In genomic region chr2:135052042-135052876, GRCh38 we compare ENCODE assay signal across 8 cellular contexts. TPM values are rescaled to one million over a fixed set of nuclear protein-coding genes. Genes with fewer than 3 reads are reported as not detected.
DNase-seq lines count a peak whose midpoint lies in the region; ATAC-seq and TF ChIP-seq lines count a peak whose summit lies in the region.

Gene RAB3GAP1, plus strand, starts transcription at chr2:135052292. Its CDS starts 16 bp downstream, at chr2:135052308.

- peak; percentile 88 for ATAC-seq in stimulated activated naive CD8-positive, alpha-beta T cell treated with anti-CD3 and anti-CD28 coated beads, Interleukin-15, amount 100 ng/mL, for 72 hours

- no peak for TF ChIP-seq EP300 in neural cell (conservative IDR thresholded peaks at IDR 0.05; ENCODE audit: poor library complexity, severe bottlenecking)

- H3K9me3 ChIP-seq in neural cell (ENCODE audit: low read length): no peaks in the 10 kb centered on the region

- no peaks in the 10 kb centered on the region for H3K9me3 Mint-ChIP-seq in stimulated activated naive CD8-positive, alpha-beta T cell treated with anti-CD3 and anti-CD28 coated beads, Interleukin-15, amount 100 ng/mL, for 72 hours

- peak; percentile 29 for TF ChIP-seq RAD21 in neural cell (conservative IDR thresholded peaks at IDR 0.05)

- H3K27ac ChIP-seq in neural cell (ENCODE audit: low read length): peak within 1 kb of the TSS; percentile 87

- no peaks in the 10 kb centered on the region for H3K27me3 Mint-ChIP-seq in stimulated activated naive CD8-positive, alpha-beta T cell treated with anti-CD3 and anti-CD28 coated beads, Interleukin-15, amount 100 ng/mL, for 72 hours

- H3K4me1 Mint-ChIP-seq in stimulated activated naive CD8-positive, alpha-beta T cell treated with anti-CD3 and anti-CD28 coated beads, Interleukin-15, amount 100 ng/mL, for 72 hours: peaks cover 43% of the 10 kb centered on the region

- H3K4me3 ChIP-seq in LNCaP clone FGC (ENCODE audit: low read depth, low read length) (peak within 1 kb of the TSS; percentile 97), fibroblast of villous mesenchyme (ENCODE audit: low read depth, low read length) (peak within 1 kb of the TSS; percentile 99), neural cell (ENCODE audit: low read length) (peak within 1 kb of the TSS; percentile 99)

- no peaks in the 10 kb centered on the region for H3F3A ChIP-seq in neural cell (ENCODE audit: insufficient read depth, low read length, poor library complexity, severe bottlenecking)

- H3K4me3 Mint-ChIP-seq in stimulated activated naive CD8-positive, alpha-beta T cell treated with anti-CD3 and anti-CD28 coated beads, Interleukin-15, amount 100 ng/mL, for 72 hours: peak within 1 kb of the TSS; percentile 82 to 93

- H3K79me2 ChIP-seq in neural cell (replicated peaks; ENCODE audit: insufficient read depth, low read length): peaks cover 48% of the 10 kb centered on the region

- peak within 1 kb of the TSS; percentile 99 to 100 for H3K27ac Mint-ChIP-seq in stimulated activated naive CD8-positive, alpha-beta T cell treated with anti-CD3 and anti-CD28 coated beads, Interleukin-15, amount 100 ng/mL, for 72 hours

- H4K20me1 ChIP-seq in neural cell (ENCODE audit: insufficient read depth): no peaks in the 10 kb centered on the region

- H3K4me2 ChIP-seq in neural cell (ENCODE audit: low read length): peak within 1 kb of the TSS; percentile 85

- H2AFZ ChIP-seq in neural cell (ENCODE audit: low read depth, low read length): peak within 1 kb of the TSS; percentile 100

- peak; percentile 89 for DNase-seq in ELR (ENCODE audit: low read depth)
- DNase-seq in H4 (ENCODE audit: low spot score): peak; percentile 70
- peak; percentile 37 for DNase-seq in LNCaP clone FGC (ENCODE audit: low read depth)
- DNase-seq in SHP77 treated with DMSO at 0.1 percent for 48 hours (lab: John Stamatoyannopoulos, UW): peak; percentile 1
- DNase-seq in activated effector memory CD4-positive, alpha-beta T cell treated with anti-CD3 and anti-CD28 coated beads, Interleukin-2, amount 50 U/mL, for 16 hours: peak; percentile 97
- peak; percentile 88 for DNase-seq in fibroblast of villous mesenchyme (ENCODE audit: low read depth)
- DNase-seq in stimulated activated naive CD8-positive, alpha-beta T cell treated with anti-CD3 and anti-CD28 coated beads, Interleukin-15, amount 100 ng/mL, for 72 hours: peak; percentile 93 to 98

- peak within 1 kb of the TSS; percentile 94 for H3K9ac ChIP-seq in neural cell (ENCODE audit: low read length)

- TF ChIP-seq CTCF in LNCaP clone FGC (IDR thresholded peaks at IDR 0.05; ENCODE audit: control insufficient read depth, extremely low read depth, insufficient read depth) (no peak), fibroblast of villous mesenchyme (IDR thresholded peaks at IDR 0.05; ENCODE audit: insufficient read depth, low read depth, low read length) (no peak), neural cell (IDR thresholded peaks at IDR 0.05; ENCODE audit: poor library complexity, severe bottlenecking) (no peak)

- H3K9me2 ChIP-seq in neural cell (ENCODE audit: insufficient read depth, low read length): no peaks in the 10 kb centered on the region

- H3K27me3 ChIP-seq in neural cell (ENCODE audit: insufficient read depth, low read depth, low read length): no peaks in the 10 kb centered on the region

- no peaks in the 10 kb centered on the region for H3K36me3 ChIP-seq in neural cell (ENCODE audit: insufficient read depth, low read length)

TF ChIP-seq in neural cell, 6 proteins besides CTCF, POLR2A, EP300 and RAD21:
- TF ChIP-seq REST (IDR thresholded peaks at IDR 0.05; ENCODE audit: borderline replicate concordance) (peak; percentile 41), MXI1 (conservative IDR thresholded peaks at IDR 0.05; ENCODE audit: poor library complexity, severe bottlenecking) (peak; percentile 51), SMC3 (conservative IDR thresholded peaks at IDR 0.05; ENCODE audit: poor library complexity) (peak; percentile 22), EZH2 (IDR thresholded peaks at IDR 0.05; ENCODE audit: borderline replicate concordance, insufficient read depth, low read length, poor library complexity, severe bottlenecking) (no peak), POLR2AphosphoS5 (IDR thresholded peaks at IDR 0.05) (peak; percentile 90), TAF1 (IDR thresholded peaks at IDR 0.05; ENCODE audit: low read depth) (peak; percentile 76)

RNA-seq across cellular contexts. Expression of gene RAB3GAP1, which starts in this region (rescaled TPM):
- total RNA-seq in H4 (2014; rRNA removed; shearing (Covaris generic)): 35.4 and 36.8 TPM in 2 replicates
- 73.4 and 100 TPM in 2 replicates for total RNA-seq in fibroblast of villous mesenchyme
- polyA plus RNA-seq in neural cell: 42.0 and 43.3 TPM in 2 replicates
- polyA minus RNA-seq in neural cell: 93.5 and 104 TPM in 2 replicates

Comparison
In these comparisons a context has a peak if more than half of its experiments do, and no peak if none do; other contexts are left out.
1. Peak in every context shown above with its lines: DNase-seq, ATAC-seq, H3K4me3 ChIP-seq and H3K27ac ChIP-seq.
2. DNase-seq: peak in every context shown above with its lines; median percentile 97 in activated effector memory CD4-positive, alpha-beta T cell treated with anti-CD3 and anti-CD28 coated beads, Interleukin-2, amount 50 U/mL, for 16 hours; 96 in stimulated activated naive CD8-positive, alpha-beta T cell treated with anti-CD3 and anti-CD28 coated beads, Interleukin-15, amount 100 ng/mL, for 72 hours; 89 in ELR; 88 in fibroblast of villous mesenchyme; 70 in H4; 37 in LNCaP clone FGC; 1 in SHP77 treated with DMSO at 0.1 percent for 48 hours.